ENCODE assay signal across 18 cellular contexts in the genomic region with DNA sequence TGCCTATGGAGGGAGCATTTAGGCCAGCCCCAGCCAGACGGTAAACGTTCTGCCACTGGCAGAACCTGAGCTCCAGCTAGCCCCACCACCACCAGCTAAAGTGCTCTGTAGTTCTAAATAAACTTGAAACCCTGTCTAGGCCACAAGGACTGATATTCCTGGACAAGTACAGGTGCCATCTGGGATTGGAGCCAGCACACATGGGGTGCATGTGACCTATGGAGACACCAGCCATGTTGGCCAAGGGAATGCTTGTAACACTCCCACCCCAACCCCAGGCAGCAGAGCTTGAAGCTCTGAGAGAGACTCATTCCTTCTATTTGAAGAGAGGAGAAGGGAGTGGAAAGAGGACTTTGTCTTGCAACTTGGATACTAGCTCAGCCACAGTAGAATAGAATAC.
"Had no signal": no experiment of that assay in that cellular context is flagged by ENCODE, and none has a peak within 500 bp of the region (broad histone marks: within the 10 kb centered on the region; RNA-seq: fewer than 3 reads in every experiment).

No MANE protein-coding gene starts in this region.

- DNase-seq: KBM-7, NCI-H1092, NCI-H1105 treated with DMSO at 0.1 percent for 48 hours, NCI-H1417 treated with DMSO at 0.1 percent for 48 hours, NCI-H146, NCI-H1694 treated with DMSO at 0.1 percent for 48 hours, NCI-H1930, NCI-H2081, NCI-H2107, NCI-H2227 treated with DMSO at 0.1 percent for 48 hours, NCI-H526 treated with DMSO at 0.1 percent for 48 hours, NCI-H748 treated with DMSO at 0.1 percent for 48 hours, PC-3, SHP77, SK-N-SH, SW 1271 had no signal

- H3K9ac ChIP-seq: SK-N-SH had no signal

- H3K4me2 ChIP-seq: SK-N-SH had no signal

- ATAC-seq: Panc1, PC-3 had no signal

- H3K27ac ChIP-seq: RWPE1 had no signal

- H3K9me3 ChIP-seq: SK-N-SH had no signal
